In the genomic region with DNA sequence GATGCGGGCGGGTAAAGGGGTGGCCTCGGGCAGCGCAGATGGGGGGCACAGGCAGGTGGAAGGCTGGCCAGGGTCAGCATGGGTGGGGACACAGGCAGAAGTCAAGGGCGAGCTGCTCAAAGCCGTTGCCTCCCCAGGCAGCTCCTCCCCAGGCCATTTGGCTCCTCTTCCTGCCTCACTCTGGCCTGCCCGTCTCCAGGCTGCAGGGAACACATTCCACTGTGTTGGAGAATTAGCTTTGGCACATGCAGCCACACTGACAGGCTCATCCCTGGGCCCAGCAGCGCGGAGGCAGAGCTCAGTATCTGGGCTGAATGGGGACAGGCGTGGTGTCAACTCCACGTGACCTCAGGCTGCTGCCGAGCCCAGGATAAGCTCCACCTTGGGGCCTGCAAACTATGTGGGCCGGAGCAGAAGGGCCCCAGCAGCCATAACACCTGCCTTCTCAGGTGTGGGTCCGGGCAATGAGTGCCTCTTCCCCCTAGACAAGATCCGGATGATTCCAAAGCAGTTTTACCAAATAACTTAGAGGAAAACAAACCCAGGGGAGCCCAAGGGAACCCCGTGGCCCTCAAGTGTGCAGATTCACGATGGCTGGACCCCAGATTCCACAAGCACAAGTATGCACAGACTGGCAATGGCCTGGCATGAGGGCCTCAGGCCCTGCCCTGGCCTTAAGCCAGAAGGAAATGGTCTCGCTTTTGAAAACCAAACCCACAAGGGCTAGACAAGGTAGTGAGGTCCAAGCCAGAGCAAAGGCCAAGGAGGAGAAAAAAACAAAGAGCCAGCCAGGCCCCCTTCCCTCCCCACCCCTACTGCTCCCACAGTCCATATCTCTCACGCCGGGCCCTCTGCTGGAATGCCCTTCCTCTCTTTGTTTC, we compare ENCODE assay signal across 9 cellular contexts. TPM values are rescaled to one million over a fixed set of nuclear protein-coding genes. Genes with fewer than 3 reads are reported as not detected.
DNase-seq lines count a peak whose midpoint lies in the region; ATAC-seq and TF ChIP-seq lines count a peak whose summit lies in the region.
"Had no signal": no experiment of that assay in that cellular context is flagged by ENCODE, and none has a peak within 500 bp of the region (broad histone marks: within the 10 kb centered on the region; RNA-seq: fewer than 3 reads in every experiment).

No MANE protein-coding gene starts in this region.

- no peak for TF ChIP-seq CTCF in chondrocyte (IDR thresholded peaks at IDR 0.05)

- H3K9me3 Mint-ChIP-seq in chondrocyte (ENCODE audit: low read depth): no peaks in the 10 kb centered on the region

- peak; percentile 82 for DNase-seq in EH (ENCODE audit: low read depth)
- no peak for DNase-seq in chondrocyte (ENCODE audit: low spot score)
- peak; percentile 41 for DNase-seq in left kidney (ENCODE audit: low read depth, low spot score)
- peak; percentile 20 for DNase-seq in renal cortical epithelial cell (ENCODE audit: low read depth)
- no peak for DNase-seq in middle frontal gyrus (ENCODE audit: extremely low spot score, low spot score)
- DNase-seq in GOT3 (lab: John Stamatoyannopoulos, UW): no peak
- DNase-seq in stimulated activated CD4-positive, alpha-beta T cell treated with anti-CD3 and anti-CD28 coated beads, Interleukin-1b, Interleukin-23, amount 100 ng/mL, for 48 hours: no peak
- DNase-seq: activated CD4-positive, alpha-beta T cell treated with anti-CD3 and anti-CD28 coated beads for 1 hour had no signal

- H3K27ac Mint-ChIP-seq in chondrocyte (ENCODE audit: unreplicated experiment): peak overlapping the region; percentile 78

- peaks cover 12% of the 10 kb centered on the region for H3K36me3 Mint-ChIP-seq in chondrocyte (ENCODE audit: low read depth)

- peak overlapping the region; percentile 12 for H3K4me3 Mint-ChIP-seq in chondrocyte (ENCODE audit: unreplicated experiment)

- no peaks in the 10 kb centered on the region for H3K27me3 Mint-ChIP-seq in chondrocyte (ENCODE audit: low read depth)

- peaks cover 64% of the 10 kb centered on the region for H3K4me1 Mint-ChIP-seq in chondrocyte (ENCODE audit: low read depth)

- ATAC-seq in GM19463 (IDR thresholded peaks at IDR 0.05; ENCODE audit: unreplicated experiment): no peak

RNA-seq across cellular contexts. Expression of gene HSPG2, which starts 40.2 kb away (rescaled TPM):
- total RNA-seq in chondrocyte: 348 to 488 TPM (median 481 TPM) in 3 replicates
- total RNA-seq in renal cortical epithelial cell: 219 and 912 TPM in 2 replicates

Comparison
In these comparisons a context has a peak if more than half of its experiments do, and no peak if none do; other contexts are left out.
1. DNase-seq: peak in EH (single experiment), left kidney (single experiment) and renal cortical epithelial cell (single experiment); none in chondrocyte (single experiment), middle frontal gyrus (single experiment), GOT3 (single experiment) and stimulated activated CD4-positive, alpha-beta T cell treated with anti-CD3 and anti-CD28 coated beads, Interleukin-1b, Interleukin-23, amount 100 ng/mL, for 48 hours (single experiment).